10 cellular contexts compared by ENCODE assay signal in the genomic region with DNA sequence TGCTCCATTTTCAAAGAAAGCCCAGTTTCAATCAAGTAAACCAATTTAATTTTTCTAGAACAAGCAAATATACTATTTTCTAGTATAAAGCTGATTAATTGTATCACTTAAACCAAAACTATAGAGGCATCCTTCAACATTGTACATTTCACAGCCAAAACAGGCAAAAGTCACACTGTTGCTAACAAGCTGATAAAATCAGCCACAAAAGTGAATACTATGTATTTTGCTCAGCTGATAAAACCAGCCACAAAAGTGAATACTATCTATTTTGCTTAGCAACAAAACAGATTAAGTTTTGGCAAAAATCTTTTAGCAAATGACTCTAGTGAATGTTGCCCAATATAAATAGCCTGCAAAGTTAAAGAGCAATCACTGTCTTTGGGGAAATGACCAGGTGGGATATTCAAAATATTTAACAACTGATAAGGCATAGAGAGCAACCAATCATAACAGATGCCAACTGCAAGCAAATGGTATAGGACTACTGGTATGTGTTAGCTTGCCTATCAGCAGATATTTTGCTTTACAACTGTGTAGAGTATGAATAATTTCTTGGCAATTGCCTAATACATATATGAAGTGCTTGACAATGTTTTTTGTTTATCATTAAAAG. TPM values are rescaled to one million over a fixed set of nuclear protein-coding genes. Genes with fewer than 3 reads are reported as not detected.
DNase-seq lines count a peak whose midpoint lies in the region; ATAC-seq and TF ChIP-seq lines count a peak whose summit lies in the region.
"Had no signal": no experiment of that assay in that cellular context is flagged by ENCODE, and none has a peak within 500 bp of the region (broad histone marks: within the 10 kb centered on the region; RNA-seq: fewer than 3 reads in every experiment).

No MANE protein-coding gene starts in this region.

- no peak overlapping the region for H3K4me2 ChIP-seq in neuronal stem cell (ENCODE audit: insufficient read depth, low read length, poor library complexity, severe bottlenecking)

- H3K4me1 Mint-ChIP-seq in T-helper 17 cell (peaks cover 11% of the 10 kb centered on the region), endodermal cell (peaks cover 8% of the 10 kb centered on the region)

- no peak overlapping the region for H3K23ac ChIP-seq in neuronal stem cell (ENCODE audit: low read depth, low read length, poor library complexity)

- H3K9me3 ChIP-seq in T-helper 17 cell (ENCODE audit: control insufficient read depth, low read length, poor library complexity, severe bottlenecking), result no peaks in the 10 kb centered on the region
- H3K9me3 ChIP-seq in endodermal cell (ENCODE audit: control insufficient read depth, low read length), result peaks cover 2% of the 10 kb centered on the region
- no peaks in the 10 kb centered on the region for H3K9me3 ChIP-seq in neuronal stem cell (replicated peaks in 1 of 2; ENCODE audit: control insufficient read depth in 2 of 2, insufficient read depth in 1 of 2, low read depth in 1 of 2, low read length in 2 of 2)
- no peaks in the 10 kb centered on the region for H3K9me3 ChIP-seq in suprapubic skin

- H2BK15ac ChIP-seq in neuronal stem cell (ENCODE audit: low read length), result no peak overlapping the region

- ATAC-seq in GM18517 (IDR thresholded peaks at IDR 0.05; ENCODE audit: unreplicated experiment) (peak; percentile 49), GM21367 (IDR thresholded peaks at IDR 0.05; ENCODE audit: unreplicated experiment) (peak; percentile 39), HG03025 (IDR thresholded peaks at IDR 0.05; ENCODE audit: low FRiP score, unreplicated experiment) (peak; percentile 40), T-helper 17 cell (peak; percentile 45)

- H3K4me3 Mint-ChIP-seq in T-helper 17 cell (no peak overlapping the region), endodermal cell (no peak overlapping the region)

- no peak overlapping the region for H2BK5ac ChIP-seq in neuronal stem cell (ENCODE audit: low read length)

- no peak overlapping the region for H3K14ac ChIP-seq in neuronal stem cell (ENCODE audit: low read length)

- H3K4me3 ChIP-seq in endodermal cell (ENCODE audit: low read length) (no peak overlapping the region), neuronal stem cell (ENCODE audit: low read length in 2 of 2) (no peak overlapping the region), suprapubic skin (no peak overlapping the region)

- H4K8ac ChIP-seq in neuronal stem cell (ENCODE audit: low read depth, low read length), result no peak overlapping the region

- H3K27ac ChIP-seq in endodermal cell (ENCODE audit: low read depth, low read length) (no peak overlapping the region), neuronal stem cell (replicated peaks; ENCODE audit: low read length) (no peak overlapping the region), suprapubic skin (no peak overlapping the region)

- no peak for TF ChIP-seq CTCF in endodermal cell (conservative IDR thresholded peaks at IDR 0.05)
- no peak for TF ChIP-seq CTCF in suprapubic skin (IDR thresholded peaks at IDR 0.05)

- H3K27me3 Mint-ChIP-seq in T-helper 17 cell (no peaks in the 10 kb centered on the region), endodermal cell (ENCODE audit: insufficient read depth) (no peaks in the 10 kb centered on the region)

- H3K9ac ChIP-seq in endodermal cell (ENCODE audit: extremely low read depth, low read length, poor library complexity, severe bottlenecking) (no peak overlapping the region), neuronal stem cell (ENCODE audit: low read depth, low read length, poor library complexity) (no peak overlapping the region)

- no peak for TF ChIP-seq EP300 in suprapubic skin (IDR thresholded peaks at IDR 0.05)

- H3K79me1 ChIP-seq in neuronal stem cell (ENCODE audit: low read depth, low read length), result no peaks in the 10 kb centered on the region

- DNase-seq in T-helper 17 cell (no peak), endodermal cell (no peak), NCI-H446 (lab: John Stamatoyannopoulos, UW) (no peak), neuronal stem cell (ENCODE audit: low spot score) (no peak), suprapubic skin (ENCODE audit: low spot score in 2 of 2) (no peak)
- DNase-seq: NCI-H187, small intestine had no signal

- no peak overlapping the region for H3K4ac ChIP-seq in neuronal stem cell (ENCODE audit: low read length)

- H3K18ac ChIP-seq in neuronal stem cell (ENCODE audit: low read length), result no peak overlapping the region

- H3K36me3 ChIP-seq in endodermal cell (ENCODE audit: control insufficient read depth, insufficient read depth, low read length) (no peaks in the 10 kb centered on the region), neuronal stem cell (replicated peaks in 1 of 2; ENCODE audit: control insufficient read depth in 2 of 2, insufficient read depth in 2 of 2, low read length in 2 of 2) (no peaks in the 10 kb centered on the region), suprapubic skin (no peaks in the 10 kb centered on the region)

- no peak overlapping the region for H2AFZ ChIP-seq in neuronal stem cell (ENCODE audit: low read length)

- TF ChIP-seq POLR2A in suprapubic skin (IDR thresholded peaks at IDR 0.05), result no peak

- H2BK12ac ChIP-seq in neuronal stem cell (ENCODE audit: low read length), result no peak overlapping the region

- no peak overlapping the region for H2BK120ac ChIP-seq in neuronal stem cell (ENCODE audit: low read depth, low read length)

- H3K4me1 ChIP-seq in endodermal cell (ENCODE audit: control insufficient read depth, insufficient read depth, low read length) (peaks cover 6% of the 10 kb centered on the region), neuronal stem cell (ENCODE audit: control insufficient read depth in 2 of 2, insufficient read depth in 1 of 2, low read depth in 1 of 2, low read length in 2 of 2) (no peaks in the 10 kb centered on the region), suprapubic skin (no peaks in the 10 kb centered on the region)

- no peak overlapping the region for H2AK5ac ChIP-seq in neuronal stem cell (ENCODE audit: low read depth, low read length)

- peak overlapping the region; percentile 6 for H3K27ac Mint-ChIP-seq in T-helper 17 cell
- H3K27ac Mint-ChIP-seq in endodermal cell, result no peak overlapping the region

- no peaks in the 10 kb centered on the region for H3K27me3 ChIP-seq in endodermal cell (ENCODE audit: control insufficient read depth, insufficient read depth, low read length, poor library complexity, severe bottlenecking)
- H3K27me3 ChIP-seq in neuronal stem cell (ENCODE audit: control insufficient read depth in 3 of 3, insufficient read depth in 3 of 3, low read depth in 1 of 3, low read length in 3 of 3), result no peaks in the 10 kb centered on the region
- H3K27me3 ChIP-seq in suprapubic skin, result no peaks in the 10 kb centered on the region

- H4K91ac ChIP-seq in neuronal stem cell (ENCODE audit: low read depth, low read length, poor library complexity), result no peak overlapping the region

- peaks cover 2% of the 10 kb centered on the region for H3K9me3 Mint-ChIP-seq in endodermal cell

- H3K36me3 Mint-ChIP-seq in T-helper 17 cell (ENCODE audit: low read depth) (no peaks in the 10 kb centered on the region), endodermal cell (ENCODE audit: low read depth) (no peaks in the 10 kb centered on the region)

RNA-seq across cellular contexts. Expression of a gene that starts 44.6 kb away (rescaled TPM):
- total RNA-seq in T-helper 17 cell (10 to 100 TPM; 31.9 to 35.9 TPM), endodermal cell (10 to 100 TPM; 12.7 to 16.8 TPM), suprapubic skin (10 to 100 TPM in 3 of 4 donors, 1 to 10 TPM in 1; 5.3 to 17.0 (median 11.1) TPM)
- polyA plus RNA-seq in endodermal cell (2013, experiment 1 of 2), result 13.4 TPM
- 13.2 TPM for polyA plus RNA-seq in endodermal cell (2013, experiment 2 of 2)
- 15.2 TPM for polyA plus RNA-seq in neuronal stem cell (2013, experiment 1 of 2)
- polyA plus RNA-seq in neuronal stem cell (2013, experiment 2 of 2), result 16.3 TPM
